In the genomic region with DNA sequence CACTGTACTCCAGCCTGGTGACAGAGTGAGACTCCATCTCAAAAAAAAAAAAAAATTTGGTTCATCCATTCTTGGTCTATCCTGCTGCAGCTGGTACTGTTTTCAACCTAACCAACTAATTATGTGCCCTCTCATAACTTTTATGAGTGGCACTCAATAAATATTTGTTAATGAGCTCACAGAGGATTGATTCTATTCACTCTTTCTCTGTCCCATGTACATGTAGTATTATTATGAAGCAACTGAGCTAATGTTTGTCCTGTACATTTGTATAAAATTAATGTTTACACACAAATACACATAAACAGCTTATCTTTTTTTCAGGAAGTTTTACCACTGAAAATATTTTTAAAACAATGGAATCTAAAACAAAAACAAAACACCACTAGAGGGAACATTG, we compare ENCODE assay signal across 17 cellular contexts. TPM values are rescaled to one million over a fixed set of nuclear protein-coding genes. Genes with fewer than 3 reads are reported as not detected.
DNase-seq lines count a peak whose midpoint lies in the region; ATAC-seq and TF ChIP-seq lines count a peak whose summit lies in the region.
"Had no signal": no experiment of that assay in that cellular context is flagged by ENCODE, and none has a peak within 500 bp of the region (broad histone marks: within the 10 kb centered on the region; RNA-seq: fewer than 3 reads in every experiment).

No MANE protein-coding gene starts in this region.

- H3K27ac Mint-ChIP-seq in activated CD4-positive, alpha-beta T cell treated with anti-CD3 and anti-CD28 coated beads for 36 hours = peak overlapping the region; percentile 96
- H3K27ac Mint-ChIP-seq in activated B cell treated with CpG ODN at 0.5 μM for 24 hours = peak overlapping the region; percentile 68
- peak overlapping the region in 3 of 6 donors; percentile 9 to 88 (median 76) for H3K27ac Mint-ChIP-seq in naive B cell

- CTCF ChIA-PET in activated CD4-positive, alpha-beta T cell treated with anti-CD3 and anti-CD28 coated beads for 36 hours (lab: Charles Lee) = interaction anchor here (0.7 to 3.9 kb wide), 15 partner anchors 9 to 276 kb away, joined by 3 to 52 read pairs (median 4); partner anchors contain the start of gene RIPOR2
- CTCF ChIA-PET in activated B cell treated with CpG ODN at 0.5 μM for 24 hours (lab: Charles Lee) = interaction anchor here (0.6 to 1.6 kb wide), 4 partner anchors 15 to 156 kb away, joined by 3 to 6 read pairs (median 4); no protein-coding TSS in a partner anchor

- TF ChIP-seq CTCF in DND-41 (IDR thresholded peaks at IDR 0.05; ENCODE audit: borderline replicate concordance, extremely low read depth, low read length, poor library complexity, severe bottlenecking) = no peak
- TF ChIP-seq CTCF in activated B cell treated with CpG ODN at 0.5 μM for 24 hours (IDR thresholded peaks at IDR 0.05) = no peak
- TF ChIP-seq CTCF in GM20000 (IDR thresholded peaks at IDR 0.05; ENCODE audit: extremely low read depth, missing control alignments) = no peak

- no peak overlapping the region for H3K4me3 ChIP-seq in DND-41 (ENCODE audit: low read depth in 1 of 2, low read length in 2 of 2)
- H3K4me3 ChIP-seq: K562, mucosa of descending colon, pancreas, skin epidermis had no signal

- no peaks in the 10 kb centered on the region for H3K27me3 Mint-ChIP-seq in activated CD4-positive, alpha-beta T cell treated with anti-CD3 and anti-CD28 coated beads for 36 hours
- H3K27me3 Mint-ChIP-seq in activated B cell treated with CpG ODN at 0.5 μM for 24 hours (no peaks in the 10 kb centered on the region), naive B cell (no peaks in the 10 kb centered on the region)

- no peaks in the 10 kb centered on the region for H4K20me1 ChIP-seq in DND-41 (ENCODE audit: insufficient read depth, low read length)

- POLR2A ChIA-PET in activated CD4-positive, alpha-beta T cell treated with anti-CD3 and anti-CD28 coated beads for 36 hours (lab: Charles Lee) = interaction anchor here (0.6 to 1.0 kb wide), 6 partner anchors 14 to 1095 kb away, joined by 3 to 13 read pairs (median 4); no protein-coding TSS in a partner anchor
- POLR2A ChIA-PET in activated B cell treated with CpG ODN at 0.5 μM for 24 hours (lab: Charles Lee) = interaction anchor here (0.5 to 2.4 kb wide), 5 partner anchors 11 to 145 kb away, joined by 3 to 33 read pairs (median 4); partner anchors contain the start of gene RIPOR2

- H3K4me1 ChIP-seq in DND-41 (ENCODE audit: insufficient read depth, low read length) = peaks cover 87% of the 10 kb centered on the region
- H3K4me1 ChIP-seq: pancreas had no signal

- H3K4me1 Mint-ChIP-seq in activated CD4-positive, alpha-beta T cell treated with anti-CD3 and anti-CD28 coated beads for 36 hours = peaks cover 86% of the 10 kb centered on the region
- H3K4me1 Mint-ChIP-seq in activated B cell treated with CpG ODN at 0.5 μM for 24 hours (peaks cover 95% of the 10 kb centered on the region), naive B cell (peaks cover 61 to 95% (median 78%) of the 10 kb centered on the region in 3 donors)

- H3K36me3 Mint-ChIP-seq in activated CD4-positive, alpha-beta T cell treated with anti-CD3 and anti-CD28 coated beads for 36 hours (ENCODE audit: low read depth) = peaks cover 19% of the 10 kb centered on the region
- H3K36me3 Mint-ChIP-seq in activated B cell treated with CpG ODN at 0.5 μM for 24 hours (ENCODE audit: low read depth) = peaks cover 70% of the 10 kb centered on the region
- peaks cover 30 to 38% of the 10 kb centered on the region in 2 donors for H3K36me3 Mint-ChIP-seq in naive B cell

- peaks cover 66% of the 10 kb centered on the region for H3K79me2 ChIP-seq in DND-41 (ENCODE audit: insufficient read depth, low read length)

- H3K4me3 Mint-ChIP-seq in activated CD4-positive, alpha-beta T cell treated with anti-CD3 and anti-CD28 coated beads for 36 hours = peak overlapping the region; percentile 33
- H3K4me3 Mint-ChIP-seq in activated B cell treated with CpG ODN at 0.5 μM for 24 hours (peak overlapping the region; percentile 24), naive B cell (peak overlapping the region; percentile 62 to 98 (median 80))

- H3K27ac ChIP-seq in DND-41 (ENCODE audit: low read length) = peak overlapping the region; percentile 78
- H3K27ac ChIP-seq: pancreas had no signal

- H2AFZ ChIP-seq in DND-41 (ENCODE audit: low read depth, low read length) = no peak overlapping the region

- peak overlapping the region; percentile 51; the same call in 1 of the 2 replicates for H3K4me2 ChIP-seq in DND-41 (ENCODE audit: insufficient read depth, low read length)

- no peaks in the 10 kb centered on the region for H3K27me3 ChIP-seq in DND-41 (ENCODE audit: insufficient read depth, low read length, poor library complexity)
- H3K27me3 ChIP-seq: pancreas had no signal

- DNase-seq in activated CD4-positive, alpha-beta T cell treated with anti-CD3 and anti-CD28 coated beads for 36 hours = no peak
- no peak for DNase-seq in activated CD4-positive, alpha-beta T cell treated with anti-CD3 and anti-CD28 coated beads, Interleukin-2, amount 50 U/mL, for 1 hour
- DNase-seq in DND-41 (no peak), activated B cell treated with CpG ODN at 0.5 μM for 24 hours (no peak), naive B cell (no peak), GM20000 (ENCODE audit: low spot score) (no peak), NCI-H187 treated with DMSO at 0.1 percent for 48 hours (lab: John Stamatoyannopoulos, UW) (no peak)
- DNase-seq: activated CD4-positive, alpha-beta T cell treated with anti-CD3 and anti-CD28 coated beads for 4 hours; effector CD4-positive, alpha-beta T cell; left colon; mucosa of descending colon; NCI-H1417 treated with DMSO at 0.1 percent for 48 hours; NK-92 treated with Interleukin-12 subunit alpha and Interleukin-12 subunit beta, amount 100 ng/mL, for 24 hours; pancreas had no signal

- H3K36me3 ChIP-seq in DND-41 (ENCODE audit: insufficient read depth, low read length) = no peaks in the 10 kb centered on the region
- H3K36me3 ChIP-seq: pancreas had no signal

- no peaks in the 10 kb centered on the region for H3K9me3 ChIP-seq in DND-41 (ENCODE audit: insufficient read depth, low read length, severe bottlenecking)
- H3K9me3 ChIP-seq: mucosa of descending colon, pancreas had no signal

- no peak for ATAC-seq in activated CD4-positive, alpha-beta T cell treated with anti-CD3 and anti-CD28 coated beads for 36 hours
- no peak for ATAC-seq in DND-41 (ENCODE audit: insufficient read depth, low read depth)
- no peak for ATAC-seq in activated B cell treated with CpG ODN at 0.5 μM for 24 hours (ENCODE audit: low read depth)
- no peak for ATAC-seq in naive B cell (ENCODE audit: low read depth in 2 of 2)
- ATAC-seq in GM18520 (IDR thresholded peaks at IDR 0.05; ENCODE audit: unreplicated experiment) = no peak
- ATAC-seq: K562, pancreas had no signal

- H3K9me3 Mint-ChIP-seq in activated CD4-positive, alpha-beta T cell treated with anti-CD3 and anti-CD28 coated beads for 36 hours (ENCODE audit: low read depth) = peaks cover 12% of the 10 kb centered on the region
- peaks cover 5% of the 10 kb centered on the region for H3K9me3 Mint-ChIP-seq in activated B cell treated with CpG ODN at 0.5 μM for 24 hours
- H3K9me3 Mint-ChIP-seq in naive B cell = peaks cover 0 to 5% (median 0%) of the 10 kb centered on the region in 7 donors

- H3K9ac ChIP-seq in DND-41 (ENCODE audit: low read depth, low read length) = no peak overlapping the region; the same call in 1 of the 2 replicates

- intact Hi-C loops in activated CD4-positive, alpha-beta T cell treated with anti-CD3 and anti-CD28 coated beads for 36 hours (cut with DNase I, micrococcal nuclease) = loop anchor here (1.0 to 10.0 kb wide), 6 partner anchors 17 to 211 kb away; partner anchors contain the start of gene C6orf62 (in 1 of the 2)
- intact Hi-C loops in activated B cell treated with CpG ODN at 0.5 μM for 24 hours (cut with micrococcal nuclease) = loop anchor here (2.0 kb wide), 1 partner anchor 15 kb away; no protein-coding TSS in a partner anchor

RNA-seq across cellular contexts. Expression of gene RIPOR2, which starts 10.1 kb away (rescaled TPM):
- 10 to 100 TPM; 60.0 to 67.0 TPM for total RNA-seq in activated CD4-positive, alpha-beta T cell treated with anti-CD3 and anti-CD28 coated beads for 36 hours
- total RNA-seq in activated B cell treated with CpG ODN at 0.5 μM for 24 hours = 260 and 302 TPM in 2 replicates
- 100 to 1,000 TPM; 464 to 666 (median 484) TPM for polyA plus RNA-seq in naive B cell (ENCODE audit: low read depth in 6 of 6)

Comparison
In these comparisons a context has a peak if more than half of its experiments do, and no peak if none do; other contexts are left out.
1. H3K4me3 Mint-ChIP-seq: peak in every context shown above with its lines; median percentile 80 in naive B cell; 33 in activated CD4-positive, alpha-beta T cell treated with anti-CD3 and anti-CD28 coated beads for 36 hours; 24 in activated B cell treated with CpG ODN at 0.5 μM for 24 hours.